11 cellular contexts compared by ENCODE assay signal in genomic region chr2:67798536-67799160, GRCh38.
"Had no signal": no experiment of that assay in that cellular context is flagged by ENCODE, and none has a peak within 500 bp of the region (broad histone marks: within the 10 kb centered on the region; RNA-seq: fewer than 3 reads in every experiment).

No MANE protein-coding gene starts in this region.

- H3K27me3 Mint-ChIP-seq: activated naive CD8-positive, alpha-beta T cell treated with anti-CD3 and anti-CD28 coated beads, Interleukin-2, amount 10 ng/mL, durations not matched to agents 7 days and 5 days; type B pancreatic cell had no signal

- H3K27me3 ChIP-seq: cardiac muscle cell, right atrium auricular region had no signal

- H3K9me3 Mint-ChIP-seq: activated naive CD8-positive, alpha-beta T cell treated with anti-CD3 and anti-CD28 coated beads, Interleukin-2, amount 10 ng/mL, durations not matched to agents 7 days and 5 days; type B pancreatic cell had no signal

- H3K4me3 Mint-ChIP-seq: activated CD8-positive, alpha-beta T cell treated with anti-CD3 and anti-CD28 coated beads, Interleukin-2, amount 10 ng/mL, durations not matched to agents 7 days and 5 days; activated naive CD8-positive, alpha-beta T cell treated with anti-CD3 and anti-CD28 coated beads, Interleukin-2, amount 10 ng/mL, durations not matched to agents 7 days and 5 days; stimulated activated effector memory CD8-positive, alpha-beta T cell treated with anti-CD3 and anti-CD28 coated beads, Interleukin-12 subunit alpha, Interleukin-12 subunit beta, amount 100 ng/mL, for 72 hours; type B pancreatic cell had no signal

- ATAC-seq: activated CD8-positive, alpha-beta T cell treated with anti-CD3 and anti-CD28 coated beads, Interleukin-2, amount 10 ng/mL, durations not matched to agents 7 days and 5 days; left colon; stimulated activated effector memory CD8-positive, alpha-beta T cell treated with anti-CD3 and anti-CD28 coated beads, Interleukin-12 subunit alpha, Interleukin-12 subunit beta, amount 100 ng/mL, for 72 hours had no signal

- H3K36me3 ChIP-seq: cardiac muscle cell, right atrium auricular region had no signal

- H3K9me3 ChIP-seq: right atrium auricular region had no signal

- H3K27ac ChIP-seq: cardiac muscle cell, right atrium auricular region had no signal

- H3K36me3 Mint-ChIP-seq: activated naive CD8-positive, alpha-beta T cell treated with anti-CD3 and anti-CD28 coated beads, Interleukin-2, amount 10 ng/mL, durations not matched to agents 7 days and 5 days; stimulated activated effector memory CD8-positive, alpha-beta T cell treated with anti-CD3 and anti-CD28 coated beads, Interleukin-12 subunit alpha, Interleukin-12 subunit beta, amount 100 ng/mL, for 72 hours had no signal

- DNase-seq: activated CD4-positive, alpha-beta T cell treated with anti-CD3 and anti-CD28 coated beads for 4 hours; activated CD8-positive, alpha-beta memory T cell treated with anti-CD3 and anti-CD28 coated beads, Interleukin-2, amount 50 U/mL, for 48 hours; activated CD8-positive, alpha-beta T cell treated with anti-CD3 and anti-CD28 coated beads, Interleukin-2, amount 10 ng/mL, durations not matched to agents 7 days and 5 days; activated naive CD8-positive, alpha-beta T cell treated with anti-CD3 and anti-CD28 coated beads, Interleukin-2, amount 10 ng/mL, durations not matched to agents 7 days and 5 days; anterior cingulate cortex; left colon; posterior cingulate gyrus had no signal

- H3K4me3 ChIP-seq: cardiac muscle cell, right atrium auricular region had no signal

- H3K4me1 Mint-ChIP-seq: activated naive CD8-positive, alpha-beta T cell treated with anti-CD3 and anti-CD28 coated beads, Interleukin-2, amount 10 ng/mL, durations not matched to agents 7 days and 5 days; stimulated activated effector memory CD8-positive, alpha-beta T cell treated with anti-CD3 and anti-CD28 coated beads, Interleukin-12 subunit alpha, Interleukin-12 subunit beta, amount 100 ng/mL, for 72 hours had no signal

- H3K27ac Mint-ChIP-seq: activated CD8-positive, alpha-beta T cell treated with anti-CD3 and anti-CD28 coated beads, Interleukin-2, amount 10 ng/mL, durations not matched to agents 7 days and 5 days; activated naive CD8-positive, alpha-beta T cell treated with anti-CD3 and anti-CD28 coated beads, Interleukin-2, amount 10 ng/mL, durations not matched to agents 7 days and 5 days; stimulated activated effector memory CD8-positive, alpha-beta T cell treated with anti-CD3 and anti-CD28 coated beads, Interleukin-12 subunit alpha, Interleukin-12 subunit beta, amount 100 ng/mL, for 72 hours; type B pancreatic cell had no signal
